Comparison of ENCODE assay signal across 11 cellular contexts in genomic region chr5:77120706-77121105, GRCh38.
"Had no signal": no experiment of that assay in that cellular context is flagged by ENCODE, and none has a peak within 500 bp of the region (broad histone marks: within the 10 kb centered on the region; RNA-seq: fewer than 3 reads in every experiment).

No MANE protein-coding gene starts in this region.

- FAIRE-seq: H1, H54 had no signal

- DNase-seq: GM23248, GOT3, H7, H9, HCEC 1CT, HFFc6 had no signal

- ATAC-seq: GM23338, HCT116 had no signal

- H3K4me3 ChIP-seq: GM23248, GM23338, HAP-1 had no signal

- H3K4me1 ChIP-seq: HAP-1 had no signal

- H3K36me3 ChIP-seq: HAP-1 had no signal

- H3K9me3 ChIP-seq: HAP-1 had no signal

- H3K27ac ChIP-seq: GM23248 had no signal
